12 cellular contexts compared by ENCODE assay signal in genomic region chr18:9706081-9706935, GRCh38. TPM values are rescaled to one million over a fixed set of nuclear protein-coding genes. Genes with fewer than 3 reads are reported as not detected.
A peak's percentile ranks its signal among the peaks of the same experiment; 100 is the strongest.
DNase-seq lines count a peak whose midpoint lies in the region; ATAC-seq, FAIRE-seq and TF ChIP-seq lines count a peak whose summit lies in the region.
"Had no signal": no experiment of that assay in that cellular context is flagged by ENCODE, and none has a peak within 500 bp of the region (broad histone marks: within the 10 kb centered on the region; RNA-seq: fewer than 3 reads in every experiment).

No MANE protein-coding gene starts in this region.

- H3K36me3 ChIP-seq in ascending aorta: no peaks in the 10 kb centered on the region

- no peak overlapping the region for H3K4me3 ChIP-seq in ascending aorta

- no peak for TF ChIP-seq POLR2A in H54 (IDR thresholded peaks at IDR 0.05; ENCODE audit: low read depth, low read length)

- peak overlapping the region; percentile 43 for H3K4me3 Mint-ChIP-seq in memory B cell
- H3K4me3 Mint-ChIP-seq in stimulated activated naive B cell treated with anti-CD40 and anti-IgM and Interleukin-4, amounts not matched to agents 10 μg/mL and 1 μg/mL and 100 μg/mL, for 72 hours: no peak overlapping the region

- H3K27ac ChIP-seq in ascending aorta: peak overlapping the region; percentile 89 to 99
- H3K27ac ChIP-seq: VCaP had no signal

- ATAC-seq in memory B cell (ENCODE audit: low read depth) (no peak), GM21423 (IDR thresholded peaks at IDR 0.05; ENCODE audit: unreplicated experiment) (no peak)
- ATAC-seq in stimulated activated naive B cell treated with anti-CD40 and anti-IgM and Interleukin-4, amounts not matched to agents 10 μg/mL and 1 μg/mL and 100 μg/mL, for 72 hours (replicated peaks): no peak

- DNase-seq in H54 (ENCODE audit: insufficient read length, low spot score): no peak
- DNase-seq in ascending aorta (ENCODE audit: low spot score in 2 of 2): peak in 1 of 2 donors; percentile 51
- DNase-seq in memory B cell (ENCODE audit: low spot score in 2 of 2): no peak
- DNase-seq in stimulated activated naive B cell treated with anti-CD40 and anti-IgM and Interleukin-4, amounts not matched to agents 10 μg/mL and 1 μg/mL and 100 μg/mL, for 72 hours: no peak
- no peak for DNase-seq in SK-N-DZ (ENCODE audit: low spot score)
- DNase-seq in cerebellar cortex (ENCODE audit: low spot score): no peak
- no peak for DNase-seq in NOMO-1 (lab: John Stamatoyannopoulos, UW; ENCODE audit: unreplicated experiment in 2 of 2)
- DNase-seq: H7; Kasumi-1; stimulated activated CD4-positive, alpha-beta T cell treated with anti-CD3 and anti-CD28 coated beads, Interleukin-12 subunit alpha, Interleukin-12 subunit beta, amount 100 ng/mL, for 4 hours had no signal

- peaks cover 40% of the 10 kb centered on the region for H3K4me1 Mint-ChIP-seq in memory B cell
- H3K4me1 Mint-ChIP-seq in stimulated activated naive B cell treated with anti-CD40 and anti-IgM and Interleukin-4, amounts not matched to agents 10 μg/mL and 1 μg/mL and 100 μg/mL, for 72 hours: peaks cover 29 to 65% of the 10 kb centered on the region in 2 donors

- peaks cover 0 to 21% of the 10 kb centered on the region in 2 donors for H3K4me1 ChIP-seq in ascending aorta

- H3K27ac Mint-ChIP-seq in memory B cell: peak overlapping the region; percentile 49
- peak overlapping the region; percentile 56 for H3K27ac Mint-ChIP-seq in stimulated activated naive B cell treated with anti-CD40 and anti-IgM and Interleukin-4, amounts not matched to agents 10 μg/mL and 1 μg/mL and 100 μg/mL, for 72 hours

- H3K27me3 Mint-ChIP-seq in memory B cell: no peaks in the 10 kb centered on the region
- H3K27me3 Mint-ChIP-seq in stimulated activated naive B cell treated with anti-CD40 and anti-IgM and Interleukin-4, amounts not matched to agents 10 μg/mL and 1 μg/mL and 100 μg/mL, for 72 hours: peaks cover 21 to 31% of the 10 kb centered on the region in 2 donors

- H3K9me3 Mint-ChIP-seq in memory B cell: no peaks in the 10 kb centered on the region
- no peaks in the 10 kb centered on the region for H3K9me3 Mint-ChIP-seq in stimulated activated naive B cell treated with anti-CD40 and anti-IgM and Interleukin-4, amounts not matched to agents 10 μg/mL and 1 μg/mL and 100 μg/mL, for 72 hours

- H3K27me3 ChIP-seq in ascending aorta: no peaks in the 10 kb centered on the region

- no peak for TF ChIP-seq CTCF in ascending aorta (IDR thresholded peaks at IDR 0.05)

- peak; percentile 27 for FAIRE-seq in H54 (lab: Jason Lieb, UNC)

- intact Hi-C loops in ascending aorta (cut with DNase I): loop anchor here (2.0 to 5.0 kb wide), 2 partner anchors 22 to 96 kb away; no protein-coding TSS in a partner anchor

- H3K36me3 Mint-ChIP-seq in memory B cell: no peaks in the 10 kb centered on the region
- peaks cover 9 to 10% of the 10 kb centered on the region in 2 donors for H3K36me3 Mint-ChIP-seq in stimulated activated naive B cell treated with anti-CD40 and anti-IgM and Interleukin-4, amounts not matched to agents 10 μg/mL and 1 μg/mL and 100 μg/mL, for 72 hours

- no peaks in the 10 kb centered on the region for H3K9me3 ChIP-seq in ascending aorta

RNA-seq across cellular contexts. Expression of gene RAB31, which starts 1.8 kb away (rescaled TPM):
- total RNA-seq in ascending aorta: 36.8 TPM
- 0.22 and 0.51 TPM in 2 replicates for polyA plus RNA-seq in SK-N-DZ (2014; cell fraction: cytosol; rRNA removed)
- 2.2 TPM in 1 of 2 replicates, not detected in the other for polyA plus RNA-seq in SK-N-DZ (2014; cell fraction: nucleus; rRNA removed)
